Comparison of ENCODE assay signal across 8 cellular contexts in the genomic region with DNA sequence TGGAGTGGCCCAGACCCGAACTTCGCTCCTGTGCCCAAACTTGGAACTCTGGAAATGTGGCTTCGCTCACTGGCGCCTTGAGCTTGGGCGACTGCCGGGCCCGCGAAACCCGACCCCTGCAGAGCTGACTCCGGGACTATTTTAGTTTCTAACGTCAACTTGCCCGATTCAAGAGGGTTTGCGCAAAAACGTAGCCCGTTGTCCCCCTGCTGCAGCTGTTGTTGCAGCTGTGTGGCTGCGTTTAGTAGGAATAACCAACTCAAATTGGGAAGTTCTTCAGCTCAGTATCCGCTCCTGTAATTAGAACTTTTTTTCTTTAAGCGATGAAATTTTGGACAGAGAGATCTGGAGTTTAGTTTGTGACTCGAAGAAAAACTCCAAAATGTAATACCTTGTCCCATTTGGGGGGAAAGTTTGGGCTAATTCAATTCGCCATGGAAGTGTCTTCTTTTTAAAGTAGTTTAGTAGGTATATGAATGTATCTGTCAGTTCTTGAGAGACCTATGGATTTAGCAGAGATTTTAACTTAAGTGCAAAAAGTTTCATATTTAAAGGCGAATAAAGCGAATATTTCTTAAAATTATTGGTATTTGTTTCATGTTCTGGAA. TPM values are rescaled to one million over a fixed set of nuclear protein-coding genes. Genes with fewer than 3 reads are reported as not detected.
DNase-seq lines count a peak whose midpoint lies in the region; ATAC-seq and TF ChIP-seq lines count a peak whose summit lies in the region.

No MANE protein-coding gene starts in this region.

- peak overlapping the region; percentile 89 for H3K27ac ChIP-seq in RWPE2 (ENCODE audit: poor library complexity, severe bottlenecking)
- H3K27ac ChIP-seq in endodermal cell (ENCODE audit: low read depth, low read length), result peak overlapping the region; percentile 98

- H3K9ac ChIP-seq in endodermal cell (ENCODE audit: extremely low read depth, low read length, poor library complexity, severe bottlenecking), result peak overlapping the region; percentile 98

- no peaks in the 10 kb centered on the region for H3K9me3 ChIP-seq in RWPE2 (ENCODE audit: severe bottlenecking)
- peaks cover 4% of the 10 kb centered on the region for H3K9me3 ChIP-seq in endodermal cell (ENCODE audit: control insufficient read depth, low read length)

- peak overlapping the region; percentile 100 for H3K27ac Mint-ChIP-seq in endodermal cell
- peak overlapping the region; percentile 88 for H3K27ac Mint-ChIP-seq in natural killer cell

- H3K27me3 ChIP-seq in RWPE2 (ENCODE audit: insufficient read depth, poor library complexity, severe bottlenecking) (no peaks in the 10 kb centered on the region), endodermal cell (ENCODE audit: control insufficient read depth, insufficient read depth, low read length, poor library complexity, severe bottlenecking) (no peaks in the 10 kb centered on the region)

- peaks cover 8% of the 10 kb centered on the region for H3K36me3 Mint-ChIP-seq in endodermal cell (ENCODE audit: low read depth)
- peaks cover 7% of the 10 kb centered on the region for H3K36me3 Mint-ChIP-seq in natural killer cell

- H3K9me3 Mint-ChIP-seq in endodermal cell (no peaks in the 10 kb centered on the region), natural killer cell (no peaks in the 10 kb centered on the region)

- H3K27me3 Mint-ChIP-seq in endodermal cell (ENCODE audit: insufficient read depth), result no peaks in the 10 kb centered on the region
- H3K27me3 Mint-ChIP-seq in natural killer cell (ENCODE audit: low read depth in 2 of 2), result no peaks in the 10 kb centered on the region

- H3K36me3 ChIP-seq in RWPE2 (ENCODE audit: low read depth), result peaks cover 49% of the 10 kb centered on the region
- peaks cover 26% of the 10 kb centered on the region for H3K36me3 ChIP-seq in endodermal cell (ENCODE audit: control insufficient read depth, insufficient read depth, low read length)

- H3K4me3 ChIP-seq in RWPE2 (ENCODE audit: severe bottlenecking) (peak overlapping the region; percentile 93), endodermal cell (ENCODE audit: low read length) (peak overlapping the region; percentile 100)

- no peak for ATAC-seq in RWPE2 (ENCODE audit: low read depth)
- no peak for ATAC-seq in natural killer cell
- no peak for ATAC-seq in GM21528 (IDR thresholded peaks at IDR 0.05; ENCODE audit: low FRiP score, unreplicated experiment)

- H3K4me1 ChIP-seq in RWPE2 (ENCODE audit: insufficient read depth, poor library complexity, severe bottlenecking) (peaks cover 41% of the 10 kb centered on the region), endodermal cell (ENCODE audit: control insufficient read depth, insufficient read depth, low read length) (no peaks in the 10 kb centered on the region)

- DNase-seq in stimulated activated CD4-positive, alpha-beta T cell treated with anti-CD3 and anti-CD28 coated beads, Interleukin-4, amount 100 ng/mL, for 24 hours, result peak; percentile 26
- no peak for DNase-seq in stimulated activated CD4-positive, alpha-beta T cell treated with anti-CD3 and anti-CD28 coated beads, Interleukin-15, amount 100 ng/mL, for 24 hours
- DNase-seq in RWPE2 (ENCODE audit: low spot score) (no peak), endodermal cell (no peak), natural killer cell (no peak), iPS-NIHi7 (ENCODE audit: extremely low spot score) (no peak), SHP77 treated with DMSO at 0.1 percent for 48 hours (lab: John Stamatoyannopoulos, UW) (no peak)

- intact Hi-C loops in natural killer cell (cut with micrococcal nuclease), result loop anchor here (5.0 kb wide), 1 partner anchor 266 kb away; no protein-coding TSS in a partner anchor

- H3K4me3 Mint-ChIP-seq in endodermal cell, result peak overlapping the region; percentile 95
- peak overlapping the region; percentile 98 for H3K4me3 Mint-ChIP-seq in natural killer cell

- TF ChIP-seq CTCF in RWPE2 (IDR thresholded peaks at IDR 0.05; ENCODE audit: poor library complexity, severe bottlenecking), result no peak
- no peak for TF ChIP-seq CTCF in endodermal cell (conservative IDR thresholded peaks at IDR 0.05)
- no peak for TF ChIP-seq CTCF in natural killer cell (IDR thresholded peaks at IDR 0.05)

- H3K4me1 Mint-ChIP-seq in endodermal cell (peaks cover 34% of the 10 kb centered on the region), natural killer cell (peaks cover 67 to 72% of the 10 kb centered on the region in 2 donors)

- WGBS in endodermal cell (ENCODE audit: insufficient coverage in 1 of 2, insufficient read length in 1 of 2), 2 experiments, result 0 to 1% methylated on average over 15 to 22 of the region's 22 CpGs

RNA-seq across cellular contexts. Expression of gene MYL12A, which starts 0.6 kb away (rescaled TPM):
- total RNA-seq in endodermal cell (100 to 1,000 TPM; 267 to 271 TPM), natural killer cell (100 to 1,000 TPM; 532 to 652 (median 572) TPM)
- 246 TPM for polyA plus RNA-seq in endodermal cell (2013, experiment 1 of 2)
- polyA plus RNA-seq in endodermal cell (2013, experiment 2 of 2), result 268 TPM

RNA-seq across cellular contexts. Expression of gene MYL12B, which starts 13.8 kb away (rescaled TPM):
- total RNA-seq in endodermal cell (100 to 1,000 TPM; 190 to 198 TPM), natural killer cell (100 to 1,000 TPM; 204 to 214 (median 210) TPM)
- 207 TPM for polyA plus RNA-seq in endodermal cell (2013, experiment 1 of 2)
- polyA plus RNA-seq in endodermal cell (2013, experiment 2 of 2), result 210 TPM

RNA-seq across cellular contexts. Expression of gene MYOM1, which starts 28.4 kb away (rescaled TPM):
- total RNA-seq in endodermal cell, result under 1 TPM; 0.49 to 0.88 TPM
- polyA plus RNA-seq in endodermal cell (2013, experiment 1 of 2), result 0.43 TPM
- polyA plus RNA-seq in endodermal cell (2013, experiment 2 of 2), result 0.37 TPM
- total RNA-seq in natural killer cell, result 1 to 10 TPM; 1.7 to 5.8 (median 3.0) TPM
